Comparison of ENCODE assay signal across 8 cellular contexts in genomic region chr20:49699200-49699992, GRCh38. TPM values are rescaled to one million over a fixed set of nuclear protein-coding genes. Genes with fewer than 3 reads are reported as not detected.
DNase-seq lines count a peak whose midpoint lies in the region; ATAC-seq and TF ChIP-seq lines count a peak whose summit lies in the region.

No MANE protein-coding gene starts in this region.

- H3K4me3 ChIP-seq in gastrocnemius medialis (no peak overlapping the region), prostate gland (no peak overlapping the region)

- TF ChIP-seq POLR2A in gastrocnemius medialis (IDR thresholded peaks at IDR 0.05), result no peak
- no peak for TF ChIP-seq POLR2A in prostate gland (IDR thresholded peaks at IDR 0.05)

- TF ChIP-seq CTCF in CD14-positive monocyte (IDR thresholded peaks at IDR 0.05), result no peak
- no peak for TF ChIP-seq CTCF in gastrocnemius medialis (IDR thresholded peaks at IDR 0.05 in 4 of 5, conservative IDR thresholded peaks at IDR 0.05 in 1 of 5)
- TF ChIP-seq CTCF in prostate gland (IDR thresholded peaks at IDR 0.05), result no peak

- H3K27me3 Mint-ChIP-seq in CD14-positive monocyte (ENCODE audit: low read depth in 3 of 3), result peaks cover 0 to 1% (median 1%) of the 10 kb centered on the region in 3 donors
- no peaks in the 10 kb centered on the region for H3K27me3 Mint-ChIP-seq in activated naive CD8-positive, alpha-beta T cell treated with anti-CD3 and anti-CD28 coated beads, Interleukin-2, amount 10 ng/mL, durations not matched to agents 7 days and 5 days

- H3K36me3 ChIP-seq in gastrocnemius medialis, result no peaks in the 10 kb centered on the region
- no peaks in the 10 kb centered on the region for H3K36me3 ChIP-seq in prostate gland

- peaks cover 10 to 12% of the 10 kb centered on the region in 2 donors for H3K36me3 Mint-ChIP-seq in CD14-positive monocyte
- H3K36me3 Mint-ChIP-seq in activated naive CD8-positive, alpha-beta T cell treated with anti-CD3 and anti-CD28 coated beads, Interleukin-2, amount 10 ng/mL, durations not matched to agents 7 days and 5 days, result peaks cover 4% of the 10 kb centered on the region

- intact Hi-C loops in CD14-positive monocyte (cut with micrococcal nuclease), result no loop called here
- intact Hi-C loops in gastrocnemius medialis (cut with DNase I; ENCODE audit: low total_unique reads), result no loop called here
- intact Hi-C loops in prostate gland (cut with DNase I), result no loop called here

- no peak for DNase-seq in CD14-positive monocyte (ENCODE audit: low spot score)
- no peak for DNase-seq in activated naive CD8-positive, alpha-beta T cell treated with anti-CD3 and anti-CD28 coated beads, Interleukin-2, amount 10 ng/mL, durations not matched to agents 7 days and 5 days
- no peak for DNase-seq in gastrocnemius medialis
- DNase-seq in NK-92 treated with Interleukin-12 subunit alpha and Interleukin-12 subunit beta, amount 100 ng/mL, for 24 hours (lab: John Stamatoyannopoulos, UW), result no peak
- no peak for DNase-seq in hypothalamus (lab: John Stamatoyannopoulos, UW)
- DNase-seq in prostate gland (ENCODE audit: low spot score), result no peak

- H3K27ac ChIP-seq in gastrocnemius medialis, result peak overlapping the region in 3 of 4 donors; percentile 79 to 91 (median 85)
- H3K27ac ChIP-seq in prostate gland, result no peak overlapping the region

- POLR2A ChIA-PET in activated naive CD8-positive, alpha-beta T cell treated with anti-CD3 and anti-CD28 coated beads, Interleukin-2, amount 10 ng/mL, durations not matched to agents 7 days and 5 days (lab: Charles Lee), result interaction anchor here (0.6 kb wide), 1 partner anchor 13 kb away, joined by 3 read pairs; no protein-coding TSS in a partner anchor

- H3K9me3 ChIP-seq in gastrocnemius medialis, result no peaks in the 10 kb centered on the region
- H3K9me3 ChIP-seq in prostate gland, result no peaks in the 10 kb centered on the region

- H3K4me1 ChIP-seq in gastrocnemius medialis (peaks cover 75 to 76% of the 10 kb centered on the region in 2 donors), prostate gland (replicated peaks) (no peaks in the 10 kb centered on the region)

- in situ Hi-C loops in gastrocnemius medialis (cut with MboI; ENCODE audit: low sequenced_read_pairs in 4 of 4), result no loop called here

- ATAC-seq in GM19035 (IDR thresholded peaks at IDR 0.05; ENCODE audit: unreplicated experiment) (peak; percentile 80), HG03460 (IDR thresholded peaks at IDR 0.05; ENCODE audit: unreplicated experiment) (peak; percentile 79), gastrocnemius medialis (no peak)
- ATAC-seq in activated naive CD8-positive, alpha-beta T cell treated with anti-CD3 and anti-CD28 coated beads, Interleukin-2, amount 10 ng/mL, durations not matched to agents 7 days and 5 days (ENCODE audit: low read depth), result peak; percentile 75

- H3K4me1 Mint-ChIP-seq in CD14-positive monocyte, result peaks cover 68% of the 10 kb centered on the region
- H3K4me1 Mint-ChIP-seq in activated naive CD8-positive, alpha-beta T cell treated with anti-CD3 and anti-CD28 coated beads, Interleukin-2, amount 10 ng/mL, durations not matched to agents 7 days and 5 days, result peaks cover 36% of the 10 kb centered on the region

- no peaks in the 10 kb centered on the region for H3K9me3 Mint-ChIP-seq in CD14-positive monocyte
- no peaks in the 10 kb centered on the region for H3K9me3 Mint-ChIP-seq in activated naive CD8-positive, alpha-beta T cell treated with anti-CD3 and anti-CD28 coated beads, Interleukin-2, amount 10 ng/mL, durations not matched to agents 7 days and 5 days

- peak overlapping the region in 6 of 7 donors; percentile 64 to 93 (median 86) for H3K27ac Mint-ChIP-seq in CD14-positive monocyte
- no peak overlapping the region for H3K27ac Mint-ChIP-seq in activated naive CD8-positive, alpha-beta T cell treated with anti-CD3 and anti-CD28 coated beads, Interleukin-2, amount 10 ng/mL, durations not matched to agents 7 days and 5 days

- WGBS in prostate gland, result 69% methylated on average over 5 of the region's 6 CpGs

- H3K27me3 ChIP-seq in gastrocnemius medialis (no peaks in the 10 kb centered on the region), prostate gland (replicated peaks; ENCODE audit: insufficient read depth) (no peaks in the 10 kb centered on the region)

- H3K4me3 Mint-ChIP-seq in CD14-positive monocyte, result no peak overlapping the region
- no peak overlapping the region for H3K4me3 Mint-ChIP-seq in activated naive CD8-positive, alpha-beta T cell treated with anti-CD3 and anti-CD28 coated beads, Interleukin-2, amount 10 ng/mL, durations not matched to agents 7 days and 5 days

RNA-seq across cellular contexts. Expression of gene B4GALT5, which starts 14.3 kb away (rescaled TPM):
- polyA plus RNA-seq in CD14-positive monocyte, result 1 to 10 TPM; 2.4 to 2.7 TPM
- total RNA-seq in activated naive CD8-positive, alpha-beta T cell treated with anti-CD3 and anti-CD28 coated beads, Interleukin-2, amount 10 ng/mL, durations not matched to agents 7 days and 5 days, result 10 to 100 TPM; 13.5 to 13.7 TPM
- 10 to 100 TPM; 27.6 to 75.2 (median 56.4) TPM for total RNA-seq in gastrocnemius medialis
- total RNA-seq in prostate gland, result 10 to 100 TPM; 17.8 to 53.7 TPM

Comparison
In these comparisons a context has a peak if more than half of its experiments do, and no peak if none do; other contexts are left out.
1. ATAC-seq: peak in GM19035 (single experiment), HG03460 (single experiment) and activated naive CD8-positive, alpha-beta T cell treated with anti-CD3 and anti-CD28 coated beads, Interleukin-2, amount 10 ng/mL, durations not matched to agents 7 days and 5 days (single experiment); none in gastrocnemius medialis (0 of 2).
2. H3K27ac ChIP-seq: peak in gastrocnemius medialis (3 of 4); none in prostate gland (0 of 2).